8 cellular contexts compared by ENCODE assay signal in the genomic region with DNA sequence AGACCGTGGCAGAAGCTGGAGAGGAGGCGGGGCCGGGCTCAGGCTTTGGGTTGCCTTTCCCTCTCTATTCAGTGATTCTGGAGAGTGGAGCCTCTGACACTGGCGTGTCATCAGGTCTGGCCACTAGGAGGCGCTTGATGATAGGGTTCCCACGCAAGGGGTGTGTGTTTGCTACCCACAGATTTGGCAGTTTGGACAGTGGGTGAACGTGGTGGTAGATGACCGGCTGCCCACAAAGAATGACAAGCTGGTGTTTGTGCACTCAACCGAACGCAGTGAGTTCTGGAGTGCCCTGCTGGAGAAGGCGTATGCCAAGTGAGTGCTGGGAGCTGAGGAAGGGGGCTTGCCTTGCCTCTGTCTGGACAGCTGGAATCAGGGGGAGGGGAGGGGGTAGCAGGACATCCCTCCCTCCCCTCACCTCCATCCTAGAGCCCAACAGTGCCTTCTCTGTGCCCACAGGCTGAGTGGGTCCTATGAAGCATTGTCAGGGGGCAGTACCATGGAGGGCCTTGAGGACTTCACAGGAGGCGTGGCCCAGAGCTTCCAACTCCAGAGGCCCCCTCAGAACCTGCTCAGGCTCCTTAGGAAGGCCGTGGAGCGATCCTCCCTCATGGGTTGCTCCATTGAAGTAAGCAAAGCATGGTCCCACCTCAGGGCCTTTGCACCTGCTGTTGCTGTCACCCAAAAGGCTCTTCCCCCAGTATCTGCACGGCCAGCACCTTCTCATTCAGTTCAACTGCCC. TPM values are rescaled to one million over a fixed set of nuclear protein-coding genes. Genes with fewer than 3 reads are reported as not detected.
DNase-seq lines count a peak whose midpoint lies in the region; ATAC-seq, FAIRE-seq and TF ChIP-seq lines count a peak whose summit lies in the region.

No MANE protein-coding gene starts in this region.

- peaks cover 19% of the 10 kb centered on the region for H3K27me3 ChIP-seq in AG04450 (ENCODE audit: control insufficient read depth, insufficient read depth, low read length)

- no peak overlapping the region for H3K27ac ChIP-seq in AG04450 (ENCODE audit: low read depth, low read length)

- TF ChIP-seq CTCF in AG04450 (IDR thresholded peaks at IDR 0.05; ENCODE audit: low read depth, low read length) (peak; percentile 89), mesothelial cell of epicardium (IDR thresholded peaks at IDR 0.05; ENCODE audit: unreplicated experiment) (peak; percentile 80)

- H3K27ac Mint-ChIP-seq in activated CD4-positive, alpha-beta memory T cell treated with anti-CD3 and anti-CD28 coated beads for 36 hours, result peak overlapping the region; percentile 9
- no peak overlapping the region for H3K27ac Mint-ChIP-seq in mesothelial cell of epicardium

- no peak overlapping the region for H3K4me3 ChIP-seq in AG04450 (ENCODE audit: low read depth, low read length)

- no peaks in the 10 kb centered on the region for H3K36me3 Mint-ChIP-seq in activated CD4-positive, alpha-beta memory T cell treated with anti-CD3 and anti-CD28 coated beads for 36 hours
- H3K36me3 Mint-ChIP-seq in mesothelial cell of epicardium, result no peaks in the 10 kb centered on the region

- H3K4me1 Mint-ChIP-seq in activated CD4-positive, alpha-beta memory T cell treated with anti-CD3 and anti-CD28 coated beads for 36 hours (ENCODE audit: low read depth), result peaks cover 18% of the 10 kb centered on the region
- no peaks in the 10 kb centered on the region for H3K4me1 Mint-ChIP-seq in mesothelial cell of epicardium

- FAIRE-seq in GM18507 (lab: Jason Lieb, UNC), result peak; percentile 88

- DNase-seq in AG04450 (ENCODE audit: low read depth, low spot score) (peak; percentile 27), GM18507 (ENCODE audit: extremely low spot score, insufficient read length, low read depth) (peak; percentile 80), NCI-H82 treated with DMSO at 0.1 percent for 48 hours (lab: John Stamatoyannopoulos, UW; ENCODE audit: unreplicated experiment) (peak; percentile 57), mesothelial cell of epicardium (ENCODE audit: low spot score in 2 of 2, unreplicated experiment in 2 of 2) (peak; percentile 68 to 85)
- peak; percentile 87 for DNase-seq in activated CD4-positive, alpha-beta memory T cell treated with anti-CD3 and anti-CD28 coated beads for 36 hours
- peak; percentile 69 for DNase-seq in effector CD8-positive, alpha-beta T cell (lab: John Stamatoyannopoulos, UW)
- peak; percentile 47 to 67 for DNase-seq in stimulated activated CD8-positive, alpha-beta memory T cell treated with anti-CD3 and anti-CD28 coated beads, Interleukin-2, amount 100 ng/mL, for 1 hour (ENCODE audit: low read depth in 2 of 2)

- no peaks in the 10 kb centered on the region for H3K9me3 Mint-ChIP-seq in activated CD4-positive, alpha-beta memory T cell treated with anti-CD3 and anti-CD28 coated beads for 36 hours
- no peaks in the 10 kb centered on the region for H3K9me3 Mint-ChIP-seq in mesothelial cell of epicardium

- peak; percentile 56 for ATAC-seq in HG03378 (IDR thresholded peaks at IDR 0.05; ENCODE audit: unreplicated experiment)

- H3K27me3 Mint-ChIP-seq in activated CD4-positive, alpha-beta memory T cell treated with anti-CD3 and anti-CD28 coated beads for 36 hours, result peaks cover 21% of the 10 kb centered on the region
- peaks cover 17% of the 10 kb centered on the region for H3K27me3 Mint-ChIP-seq in mesothelial cell of epicardium (ENCODE audit: low read depth)

- no peak overlapping the region for H3K4me3 Mint-ChIP-seq in activated CD4-positive, alpha-beta memory T cell treated with anti-CD3 and anti-CD28 coated beads for 36 hours
- H3K4me3 Mint-ChIP-seq in mesothelial cell of epicardium, result no peak overlapping the region

- POLR2A ChIA-PET in AG04450 (lab: Yijun Ruan, JAX), result interaction anchor here (1.1 to 1.7 kb wide), 2 partner anchors 73 to 84 kb away, joined by 6 to 8 read pairs; a partner anchor contains a TSS
- POLR2A ChIA-PET in activated CD4-positive, alpha-beta memory T cell treated with anti-CD3 and anti-CD28 coated beads for 36 hours (lab: Charles Lee), result interaction anchor here (0.7 to 1.3 kb wide), 3 partner anchors 46 to 84 kb away, joined by 3 to 4 read pairs (median 3); no protein-coding TSS in a partner anchor

- peaks cover 7% of the 10 kb centered on the region for H3K9me3 ChIP-seq in AG04450 (ENCODE audit: control insufficient read depth, insufficient read depth, low read length)

- CTCF ChIA-PET in AG04450 (lab: Charles Lee), result interaction anchor here (0.6 to 3.5 kb wide), 24 partner anchors 10 to 170 kb away, joined by 3 to 30 read pairs (median 4); a partner anchor contains a TSS
- CTCF ChIA-PET in activated CD4-positive, alpha-beta memory T cell treated with anti-CD3 and anti-CD28 coated beads for 36 hours (lab: Charles Lee), result interaction anchor here (0.7 to 2.9 kb wide), 42 partner anchors 9 to 528 kb away, joined by 3 to 26 read pairs (median 4); a partner anchor contains a TSS

- intact Hi-C loops in activated CD4-positive, alpha-beta memory T cell treated with anti-CD3 and anti-CD28 coated beads for 36 hours (cut with micrococcal nuclease), result loop anchor here (1.0 to 5.0 kb wide), 7 partner anchors 49 to 165 kb away; a partner anchor contains a TSS

RNA-seq across cellular contexts. Expression of a gene that starts 14.3 kb away (rescaled TPM):
- 0.04 and 0.09 TPM in 2 replicates for polyA plus RNA-seq in AG04450 (2011; rRNA removed)
- not detected in 2 replicates for polyA minus RNA-seq in AG04450 (2011; rRNA and poly(A)+ RNA removed)
- total RNA-seq in activated CD4-positive, alpha-beta memory T cell treated with anti-CD3 and anti-CD28 coated beads for 36 hours, result under 1 TPM in 1 of 2 experiments, not detected in 1; 0.12 TPM
- total RNA-seq in mesothelial cell of epicardium, result not detected in 3 replicates

RNA-seq across cellular contexts. Expression of a gene that starts 43.8 kb away (rescaled TPM):
- polyA plus RNA-seq in AG04450 (2011; rRNA removed), result not detected in 2 replicates
- not detected in 2 replicates for polyA minus RNA-seq in AG04450 (2011; rRNA and poly(A)+ RNA removed)
- total RNA-seq in activated CD4-positive, alpha-beta memory T cell treated with anti-CD3 and anti-CD28 coated beads for 36 hours, result not detected
- not detected in 3 replicates for total RNA-seq in mesothelial cell of epicardium

RNA-seq across cellular contexts. Expression of a gene that starts 45.6 kb away (rescaled TPM):
- 39.4 and 42.1 TPM in 2 replicates for polyA plus RNA-seq in AG04450 (2011; rRNA removed)
- polyA minus RNA-seq in AG04450 (2011; rRNA and poly(A)+ RNA removed), result 57.8 and 73.6 TPM in 2 replicates
- total RNA-seq in activated CD4-positive, alpha-beta memory T cell treated with anti-CD3 and anti-CD28 coated beads for 36 hours, result 10 to 100 TPM; 11.6 to 13.0 TPM
- total RNA-seq in mesothelial cell of epicardium, result 44.7 to 54.9 TPM (median 49.3 TPM) in 3 replicates

RNA-seq across cellular contexts. Expression of a gene that starts 45.7 kb away (rescaled TPM):
- polyA plus RNA-seq in AG04450 (2011; rRNA removed), result 57.3 and 64.1 TPM in 2 replicates
- polyA minus RNA-seq in AG04450 (2011; rRNA and poly(A)+ RNA removed), result 22.5 and 31.9 TPM in 2 replicates
- total RNA-seq in activated CD4-positive, alpha-beta memory T cell treated with anti-CD3 and anti-CD28 coated beads for 36 hours, result 10 to 100 TPM; 49.5 to 50.1 TPM
- 46.9 to 50.9 TPM (median 49.5 TPM) in 3 replicates for total RNA-seq in mesothelial cell of epicardium

RNA-seq across cellular contexts. Expression of a gene that starts 50.5 kb away (rescaled TPM):
- polyA plus RNA-seq in AG04450 (2011; rRNA removed), result 13.2 and 14.9 TPM in 2 replicates
- polyA minus RNA-seq in AG04450 (2011; rRNA and poly(A)+ RNA removed), result 15.6 and 19.6 TPM in 2 replicates
- total RNA-seq in activated CD4-positive, alpha-beta memory T cell treated with anti-CD3 and anti-CD28 coated beads for 36 hours, result 10 to 100 TPM; 47.6 to 50.0 TPM
- 13.2 to 13.9 TPM (median 13.9 TPM) in 3 replicates for total RNA-seq in mesothelial cell of epicardium

Comparison
In these comparisons a context has a peak if more than half of its experiments do, and no peak if none do; other contexts are left out.
1. DNase-seq: peak in every context shown above with its lines; median percentile 87 in activated CD4-positive, alpha-beta memory T cell treated with anti-CD3 and anti-CD28 coated beads for 36 hours; 80 in GM18507; 76 in mesothelial cell of epicardium; 69 in effector CD8-positive, alpha-beta T cell; 57 in NCI-H82 treated with DMSO at 0.1 percent for 48 hours; 57 in stimulated activated CD8-positive, alpha-beta memory T cell treated with anti-CD3 and anti-CD28 coated beads, Interleukin-2, amount 100 ng/mL, for 1 hour; 27 in AG04450.